ENCODE assay signal across 8 cellular contexts in genomic region chr22:45240137-45240809, GRCh38. TPM values are rescaled to one million over a fixed set of nuclear protein-coding genes. Genes with fewer than 3 reads are reported as not detected.
DNase-seq lines count a peak whose midpoint lies in the region; ATAC-seq, FAIRE-seq and TF ChIP-seq lines count a peak whose summit lies in the region.

No MANE protein-coding gene starts in this region.

- DNase-seq in H54 (ENCODE audit: insufficient read length, low spot score) = peak; percentile 45
- DNase-seq in T-cell = peak in 19 of 34 experiments; percentile 11 to 39 (median 20)
- DNase-seq in lung (ENCODE audit: low spot score) = no peak
- DNase-seq in stimulated activated naive CD8-positive, alpha-beta T cell treated with anti-CD3 and anti-CD28 coated beads, Interleukin-15, amount 100 ng/mL, for 72 hours = peak; percentile 53 to 55
- no peak for DNase-seq in cerebellar nuclear complex (lab: John Stamatoyannopoulos, UW)
- no peak for DNase-seq in ACHN

- peak overlapping the region; percentile 71 to 80 for H3K27ac Mint-ChIP-seq in T-cell
- H3K27ac Mint-ChIP-seq in stimulated activated naive CD8-positive, alpha-beta T cell treated with anti-CD3 and anti-CD28 coated beads, Interleukin-15, amount 100 ng/mL, for 72 hours = peak overlapping the region; percentile 55 to 94

- peaks cover 2% of the 10 kb centered on the region for H3K36me3 Mint-ChIP-seq in T-cell

- 1% methylated on average over 40 to 72 of the region's 72 CpGs for WGBS in lung, 2 donors

- ATAC-seq in T-cell (replicated peaks in 1 of 4) (peak in 3 of 4 experiments; percentile 42 to 56 (median 49)), lung (ENCODE audit: insufficient read depth, low FRiP score) (no peak)
- peak; percentile 75 for ATAC-seq in stimulated activated naive CD8-positive, alpha-beta T cell treated with anti-CD3 and anti-CD28 coated beads, Interleukin-15, amount 100 ng/mL, for 72 hours

- POLR2A ChIA-PET in T-cell (lab: Charles Lee) = no interaction called here

- no peaks in the 10 kb centered on the region for H3K27me3 ChIP-seq in ACC112 (ENCODE audit: insufficient read depth, low read length)
- H3K27me3 ChIP-seq in lung (ENCODE audit: control insufficient read depth, insufficient read depth) = no peaks in the 10 kb centered on the region

- FAIRE-seq in H54 (lab: Jason Lieb, UNC) = no peak

- TF ChIP-seq POLR2A in H54 (IDR thresholded peaks at IDR 0.05; ENCODE audit: low read depth, low read length) = no peak

- peaks cover 23 to 56% (median 46%) of the 10 kb centered on the region in 3 donors for H3K4me1 Mint-ChIP-seq in T-cell
- H3K4me1 Mint-ChIP-seq in stimulated activated naive CD8-positive, alpha-beta T cell treated with anti-CD3 and anti-CD28 coated beads, Interleukin-15, amount 100 ng/mL, for 72 hours = peaks cover 56% of the 10 kb centered on the region

- H3K27ac ChIP-seq in ACC112 (ENCODE audit: low read depth, low read length) (no peak overlapping the region), cingulate gyrus (ENCODE audit: low read depth, low read length) (peak overlapping the region; percentile 39), lung (ENCODE audit: low read depth in 1 of 2, low read length in 1 of 2) (peak overlapping the region in 1 of 2 donors; percentile 64)

- no peaks in the 10 kb centered on the region for H3K9me3 ChIP-seq in lung (ENCODE audit: control insufficient read depth in 2 of 2, insufficient read depth in 1 of 2, low read length in 1 of 2)

- H3K4me1 ChIP-seq in ACC112 (ENCODE audit: control insufficient read depth, insufficient read depth, low read length, unreplicated experiment) (peaks cover 6% of the 10 kb centered on the region), lung (ENCODE audit: control insufficient read depth in 2 of 2, insufficient read depth in 2 of 2, low read length in 2 of 2) (peaks cover 0 to 14% of the 10 kb centered on the region in 2 donors)

- no peaks in the 10 kb centered on the region for H3K9me3 Mint-ChIP-seq in T-cell
- H3K9me3 Mint-ChIP-seq in stimulated activated naive CD8-positive, alpha-beta T cell treated with anti-CD3 and anti-CD28 coated beads, Interleukin-15, amount 100 ng/mL, for 72 hours = no peaks in the 10 kb centered on the region

- H3K36me3 ChIP-seq in ACC112 (ENCODE audit: insufficient read depth, low read length) = no peaks in the 10 kb centered on the region
- H3K36me3 ChIP-seq in lung (ENCODE audit: control insufficient read depth in 2 of 2, insufficient read depth in 2 of 2, low read length in 2 of 2) = peaks cover 0 to 8% of the 10 kb centered on the region in 2 donors

- H3K79me2 ChIP-seq in ACC112 (ENCODE audit: control insufficient read depth, insufficient read depth, low read length, unreplicated experiment) = no peaks in the 10 kb centered on the region

- no peaks in the 10 kb centered on the region for H3K27me3 Mint-ChIP-seq in T-cell
- no peaks in the 10 kb centered on the region for H3K27me3 Mint-ChIP-seq in stimulated activated naive CD8-positive, alpha-beta T cell treated with anti-CD3 and anti-CD28 coated beads, Interleukin-15, amount 100 ng/mL, for 72 hours

- CTCF ChIA-PET in T-cell (lab: Charles Lee) = no interaction called here

- in situ Hi-C loops in ACHN (cut with HindIII; ENCODE audit: low pct_ligation_motif_present, low pct_unique_long_range_greater_than_20kb, low sequenced_read_pairs) = no loop called here

- TF ChIP-seq CTCF in lung (IDR thresholded peaks at IDR 0.05; ENCODE audit: control extremely low read depth, extremely low read depth) = no peak

- H3K4me3 Mint-ChIP-seq in T-cell = peak overlapping the region; percentile 88 to 96 (median 92)
- H3K4me3 Mint-ChIP-seq in stimulated activated naive CD8-positive, alpha-beta T cell treated with anti-CD3 and anti-CD28 coated beads, Interleukin-15, amount 100 ng/mL, for 72 hours = peak overlapping the region; percentile 86 to 100

- H2AFZ ChIP-seq in ACC112 (ENCODE audit: low read length, unreplicated experiment) = peak overlapping the region; percentile 50

- H3K4me3 ChIP-seq in ACC112 (ENCODE audit: low read depth, low read length) = peak overlapping the region; percentile 85
- H3K4me3 ChIP-seq in lung = peak overlapping the region; percentile 73

RNA-seq across cellular contexts. Expression of gene KIAA0930, which starts 0.4 kb away (rescaled TPM):
- total RNA-seq in T-cell = 10 to 100 TPM; 21.2 to 40.2 (median 30.8) TPM
- 10 to 100 TPM; 25.9 to 67.3 TPM for total RNA-seq in lung
- polyA plus RNA-seq in lung = 10 to 100 TPM; 57.3 to 57.4 TPM

RNA-seq across cellular contexts. Expression of gene UPK3A, which starts 44.5 kb away (rescaled TPM):
- total RNA-seq in T-cell (not detected), lung (not detected)
- polyA plus RNA-seq in lung = under 1 TPM; 0.30 to 0.55 TPM

Comparison
In these comparisons a context has a peak if more than half of its experiments do, and no peak if none do; other contexts are left out.
1. DNase-seq: peak in H54 (single experiment), T-cell (19 of 34) and stimulated activated naive CD8-positive, alpha-beta T cell treated with anti-CD3 and anti-CD28 coated beads, Interleukin-15, amount 100 ng/mL, for 72 hours (2 of 2); none in lung (single experiment), cerebellar nuclear complex (0 of 2) and ACHN (single experiment).